ENCODE assay signal across 8 cellular contexts in genomic region chr22:46250783-46251125, GRCh38. TPM values are rescaled to one million over a fixed set of nuclear protein-coding genes. Genes with fewer than 3 reads are reported as not detected.
DNase-seq lines count a peak whose midpoint lies in the region; ATAC-seq and TF ChIP-seq lines count a peak whose summit lies in the region.

No MANE protein-coding gene starts in this region.

- H3K4me3 Mint-ChIP-seq in CD4-positive, alpha-beta memory T cell, result peak overlapping the region; percentile 59 to 88 (median 80)
- peak overlapping the region; percentile 91 for H3K4me3 Mint-ChIP-seq in activated CD4-positive, alpha-beta T cell treated with anti-CD3 and anti-CD28 coated beads, Interleukin-2, amount 10 ng/mL, durations not matched to agents 24 days and 14 days
- H3K4me3 Mint-ChIP-seq in glutamatergic neuron (ENCODE audit: unreplicated experiment), result peak overlapping the region; percentile 85

- H3K9me3 Mint-ChIP-seq in CD4-positive, alpha-beta memory T cell, result peaks cover 0 to 4% (median 0%) of the 10 kb centered on the region in 8 donors
- no peaks in the 10 kb centered on the region for H3K9me3 Mint-ChIP-seq in activated CD4-positive, alpha-beta T cell treated with anti-CD3 and anti-CD28 coated beads, Interleukin-2, amount 10 ng/mL, durations not matched to agents 24 days and 14 days
- peaks cover 2% of the 10 kb centered on the region for H3K9me3 Mint-ChIP-seq in glutamatergic neuron (ENCODE audit: unreplicated experiment)

- peak overlapping the region; percentile 63 for H3K27ac ChIP-seq in CD4-positive, alpha-beta memory T cell (ENCODE audit: low read depth, low read length)

- H3K27me3 Mint-ChIP-seq in CD4-positive, alpha-beta memory T cell, result no peaks in the 10 kb centered on the region
- no peaks in the 10 kb centered on the region for H3K27me3 Mint-ChIP-seq in activated CD4-positive, alpha-beta T cell treated with anti-CD3 and anti-CD28 coated beads, Interleukin-2, amount 10 ng/mL, durations not matched to agents 24 days and 14 days
- peaks cover 7% of the 10 kb centered on the region for H3K27me3 Mint-ChIP-seq in glutamatergic neuron (ENCODE audit: unreplicated experiment)

- peaks cover 15 to 46% (median 24%) of the 10 kb centered on the region in 4 donors for H3K4me1 Mint-ChIP-seq in CD4-positive, alpha-beta memory T cell
- H3K4me1 Mint-ChIP-seq in activated CD4-positive, alpha-beta T cell treated with anti-CD3 and anti-CD28 coated beads, Interleukin-2, amount 10 ng/mL, durations not matched to agents 24 days and 14 days, result peaks cover 27% of the 10 kb centered on the region
- H3K4me1 Mint-ChIP-seq in glutamatergic neuron (ENCODE audit: low read depth, unreplicated experiment), result no peaks in the 10 kb centered on the region

- peak; percentile 16 for ATAC-seq in sciatic nerve

- DNase-seq in CD4-positive, alpha-beta memory T cell, result no peak
- DNase-seq in HFF-Myc (ENCODE audit: extremely low read depth, low read depth), result no peak
- peak; percentile 75 for DNase-seq in activated CD4-positive, alpha-beta T cell treated with anti-CD3 and anti-CD28 coated beads, Interleukin-2, amount 10 ng/mL, durations not matched to agents 24 days and 14 days
- DNase-seq in glutamatergic neuron, result no peak
- peak; percentile 65 for DNase-seq in sciatic nerve (ENCODE audit: low spot score)
- DNase-seq in NCI-H2196 (lab: John Stamatoyannopoulos, UW; ENCODE audit: unreplicated experiment), result no peak
- no peak for DNase-seq in ecto neural progenitor cell (ENCODE audit: low spot score)
- no peak for DNase-seq in NCI-H1930 (lab: John Stamatoyannopoulos, UW)

- peak overlapping the region; percentile 29 to 76 for H3K4me3 ChIP-seq in CD4-positive, alpha-beta memory T cell (ENCODE audit: low read length in 2 of 2)
- H3K4me3 ChIP-seq in HFF-Myc (replicated peaks; ENCODE audit: low read depth, low read length), result peak overlapping the region; percentile 71

- CTCF ChIA-PET in CD4-positive, alpha-beta memory T cell (lab: Charles Lee; ENCODE audit: partially characterized antibody), result interaction anchor here (0.8 to 1.0 kb wide), 5 partner anchors 9 to 244 kb away, joined by 3 to 4 read pairs (median 3); no protein-coding TSS in a partner anchor

- POLR2A ChIA-PET in CD4-positive, alpha-beta memory T cell (lab: Charles Lee; ENCODE audit: partially characterized antibody), result interaction anchor here (1.0 to 4.4 kb wide), 14 partner anchors 9 to 215 kb away, joined by 3 to 44 read pairs (median 6); partner anchors contain the start of genes GTSE1, TRMU and TTC38

- H3K36me3 Mint-ChIP-seq in CD4-positive, alpha-beta memory T cell, result peaks cover 0 to 6% of the 10 kb centered on the region in 2 donors
- peaks cover 6% of the 10 kb centered on the region for H3K36me3 Mint-ChIP-seq in activated CD4-positive, alpha-beta T cell treated with anti-CD3 and anti-CD28 coated beads, Interleukin-2, amount 10 ng/mL, durations not matched to agents 24 days and 14 days (ENCODE audit: low read depth)
- H3K36me3 Mint-ChIP-seq in glutamatergic neuron (ENCODE audit: unreplicated experiment), result no peaks in the 10 kb centered on the region

- peak overlapping the region; percentile 7 to 94 (median 82) for H3K27ac Mint-ChIP-seq in CD4-positive, alpha-beta memory T cell
- H3K27ac Mint-ChIP-seq in activated CD4-positive, alpha-beta T cell treated with anti-CD3 and anti-CD28 coated beads, Interleukin-2, amount 10 ng/mL, durations not matched to agents 24 days and 14 days, result peak overlapping the region; percentile 89
- peak overlapping the region; percentile 48 for H3K27ac Mint-ChIP-seq in glutamatergic neuron (ENCODE audit: unreplicated experiment)

- H3K36me3 ChIP-seq in CD4-positive, alpha-beta memory T cell (ENCODE audit: insufficient read depth, low read length), result no peaks in the 10 kb centered on the region

- intact Hi-C loops in CD4-positive, alpha-beta memory T cell (cut with micrococcal nuclease), result loop anchor here (1.0 kb wide), 4 partner anchors 17 to 214 kb away; partner anchors contain the start of gene GTSE1
- intact Hi-C loops in activated CD4-positive, alpha-beta T cell treated with anti-CD3 and anti-CD28 coated beads, Interleukin-2, amount 10 ng/mL, durations not matched to agents 24 days and 14 days (cut with micrococcal nuclease), result loop anchor here (1.0 to 5.0 kb wide), 3 partner anchors 47 to 127 kb away; partner anchors contain the start of genes GTSE1 and PPARA
- intact Hi-C loops in sciatic nerve (cut with DNase I), result no loop called here

- H3K9me3 ChIP-seq in CD4-positive, alpha-beta memory T cell (ENCODE audit: control insufficient read depth in 1 of 2, low read length in 2 of 2), result no peaks in the 10 kb centered on the region

- H3K27me3 ChIP-seq in CD4-positive, alpha-beta memory T cell (ENCODE audit: insufficient read depth, low read length), result no peaks in the 10 kb centered on the region

- peaks cover 24% of the 10 kb centered on the region for H3K4me1 ChIP-seq in CD4-positive, alpha-beta memory T cell (ENCODE audit: insufficient read depth, low read length)

- TF ChIP-seq CTCF in HFF-Myc (IDR thresholded peaks at IDR 0.05; ENCODE audit: low read depth, low read length, missing control alignments) (no peak), glutamatergic neuron (IDR thresholded peaks at IDR 0.05; ENCODE audit: partially characterized antibody, unreplicated experiment) (no peak)

RNA-seq across cellular contexts. Expression of gene CDPF1, which starts 0.7 kb away (rescaled TPM):
- 10 to 100 TPM; 10.3 to 11.5 TPM for total RNA-seq in CD4-positive, alpha-beta memory T cell
- polyA plus RNA-seq in CD4-positive, alpha-beta memory T cell, result 10 to 100 TPM; 17.0 to 31.5 TPM
- 10.4 and 10.6 TPM in 2 replicates for total RNA-seq in activated CD4-positive, alpha-beta T cell treated with anti-CD3 and anti-CD28 coated beads, Interleukin-2, amount 10 ng/mL, durations not matched to agents 24 days and 14 days
- total RNA-seq in glutamatergic neuron (ENCODE audit: unreplicated experiment), result 6.9 TPM
- total RNA-seq in sciatic nerve, result 6.8 TPM

RNA-seq across cellular contexts. Expression of gene PKDREJ, which starts 12.4 kb away (rescaled TPM):
- total RNA-seq in CD4-positive, alpha-beta memory T cell, result not detected
- polyA plus RNA-seq in CD4-positive, alpha-beta memory T cell, result not detected
- total RNA-seq in activated CD4-positive, alpha-beta T cell treated with anti-CD3 and anti-CD28 coated beads, Interleukin-2, amount 10 ng/mL, durations not matched to agents 24 days and 14 days, result not detected in 2 replicates
- total RNA-seq in glutamatergic neuron (ENCODE audit: unreplicated experiment) (not detected), sciatic nerve (0.18 TPM)

RNA-seq across cellular contexts. Expression of gene TTC38, which starts 17.1 kb away (rescaled TPM):
- 1 to 10 TPM; 3.9 to 4.3 TPM for total RNA-seq in CD4-positive, alpha-beta memory T cell
- polyA plus RNA-seq in CD4-positive, alpha-beta memory T cell, result 1 to 10 TPM; 6.3 to 8.2 TPM
- total RNA-seq in activated CD4-positive, alpha-beta T cell treated with anti-CD3 and anti-CD28 coated beads, Interleukin-2, amount 10 ng/mL, durations not matched to agents 24 days and 14 days, result 19.2 and 20.3 TPM in 2 replicates
- total RNA-seq in glutamatergic neuron (ENCODE audit: unreplicated experiment), result 12.5 TPM
- total RNA-seq in sciatic nerve, result 25.7 TPM

RNA-seq across cellular contexts. Expression of gene GTSE1, which starts 45.9 kb away (rescaled TPM):
- under 1 TPM in 1 of 2 experiments, not detected in 1; 0.64 TPM for total RNA-seq in CD4-positive, alpha-beta memory T cell
- polyA plus RNA-seq in CD4-positive, alpha-beta memory T cell, result not detected
- total RNA-seq in activated CD4-positive, alpha-beta T cell treated with anti-CD3 and anti-CD28 coated beads, Interleukin-2, amount 10 ng/mL, durations not matched to agents 24 days and 14 days, result 37.6 and 40.8 TPM in 2 replicates
- total RNA-seq in glutamatergic neuron (ENCODE audit: unreplicated experiment) (7.5 TPM), sciatic nerve (0.49 TPM)

Comparison
In these comparisons a context has a peak if more than half of its experiments do, and no peak if none do; other contexts are left out.
1. DNase-seq: peak in activated CD4-positive, alpha-beta T cell treated with anti-CD3 and anti-CD28 coated beads, Interleukin-2, amount 10 ng/mL, durations not matched to agents 24 days and 14 days (single experiment) and sciatic nerve (single experiment); none in CD4-positive, alpha-beta memory T cell (0 of 5), HFF-Myc (single experiment), glutamatergic neuron (single experiment), NCI-H2196 (single experiment), ecto neural progenitor cell (single experiment) and NCI-H1930 (0 of 2).
2. Peak in every context shown above with its lines, with median percentiles within 50 percentile points of each other: H3K27ac Mint-ChIP-seq and H3K4me3 Mint-ChIP-seq.